ENCODE assay signal across 8 cellular contexts in the genomic region with DNA sequence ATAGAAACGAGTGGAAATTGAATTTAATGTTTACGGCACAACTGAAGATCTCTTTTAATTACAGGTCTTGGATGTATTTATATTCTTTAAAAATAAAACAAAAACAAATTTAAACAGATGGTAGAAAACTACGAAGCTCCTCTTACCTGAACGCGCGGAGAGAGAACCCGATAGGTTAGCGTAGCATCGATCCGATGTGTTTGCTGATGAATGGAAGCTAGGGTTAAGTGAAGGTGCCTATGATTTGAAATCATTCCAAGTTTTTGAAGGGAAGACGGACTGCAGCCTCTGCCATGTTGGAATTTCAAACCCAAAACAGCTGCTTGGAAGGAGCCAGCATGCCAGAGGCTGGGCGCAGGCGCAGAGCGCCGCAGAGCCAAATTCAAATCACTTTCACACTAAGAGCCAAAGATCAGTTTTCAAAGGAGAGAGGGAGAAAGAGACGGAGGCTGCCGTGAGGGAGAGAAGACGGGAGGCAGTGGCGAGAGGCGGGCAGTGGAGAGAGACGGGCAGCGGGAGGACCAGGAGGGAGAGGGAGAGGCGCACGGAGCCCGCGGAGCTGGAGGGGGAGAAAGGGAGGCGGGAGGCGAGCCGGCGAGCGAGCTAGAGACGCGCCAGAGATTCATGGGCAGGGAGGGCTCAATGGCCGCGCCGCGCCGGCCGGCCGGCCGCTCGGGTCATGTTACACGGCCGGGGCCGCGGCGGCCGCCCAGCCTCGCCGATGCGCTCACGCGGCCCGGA. TPM values are rescaled to one million over a fixed set of nuclear protein-coding genes. Genes with fewer than 3 reads are reported as not detected.
DNase-seq lines count a peak whose midpoint lies in the region; ATAC-seq and TF ChIP-seq lines count a peak whose summit lies in the region.

A gene with protein sequence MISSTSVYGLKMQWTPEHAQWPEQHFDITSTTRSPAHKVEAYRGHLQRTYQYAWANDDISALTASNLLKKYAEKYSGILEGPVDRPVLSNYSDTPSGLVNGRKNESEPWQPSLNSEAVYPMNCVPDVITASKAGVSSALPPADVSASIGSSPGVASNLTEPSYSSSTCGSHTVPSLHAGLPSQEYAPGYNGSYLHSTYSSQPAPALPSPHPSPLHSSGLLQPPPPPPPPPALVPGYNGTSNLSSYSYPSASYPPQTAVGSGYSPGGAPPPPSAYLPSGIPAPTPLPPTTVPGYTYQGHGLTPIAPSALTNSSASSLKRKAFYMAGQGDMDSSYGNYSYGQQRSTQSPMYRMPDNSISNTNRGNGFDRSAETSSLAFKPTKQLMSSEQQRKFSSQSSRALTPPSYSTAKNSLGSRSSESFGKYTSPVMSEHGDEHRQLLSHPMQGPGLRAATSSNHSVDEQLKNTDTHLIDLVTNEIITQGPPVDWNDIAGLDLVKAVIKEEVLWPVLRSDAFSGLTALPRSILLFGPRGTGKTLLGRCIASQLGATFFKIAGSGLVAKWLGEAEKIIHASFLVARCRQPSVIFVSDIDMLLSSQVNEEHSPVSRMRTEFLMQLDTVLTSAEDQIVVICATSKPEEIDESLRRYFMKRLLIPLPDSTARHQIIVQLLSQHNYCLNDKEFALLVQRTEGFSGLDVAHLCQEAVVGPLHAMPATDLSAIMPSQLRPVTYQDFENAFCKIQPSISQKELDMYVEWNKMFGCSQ (minus strand): TSS at position 317 of the 741 bp plus-strand sequence. CDS start 1,081 bp downstream, outside the sequence.

- ATAC-seq in Right ventricle myocardium superior (ENCODE audit: poor library complexity) (peak; percentile 90), omental fat pad (ENCODE audit: low FRiP score) (peak; percentile 83), GM18868 (IDR thresholded peaks at IDR 0.05; ENCODE audit: unreplicated experiment) (no peak)

- peak; percentile 31 for DNase-seq in DMS153 (lab: John Stamatoyannopoulos, UW)
- peak; percentile 50 for DNase-seq in NCI-H146 (lab: John Stamatoyannopoulos, UW)
- DNase-seq in Right ventricle myocardium superior = peak; percentile 89
- DNase-seq in omental fat pad (ENCODE audit: low spot score) = peak; percentile 35
- DNase-seq in NCI-H2107 (lab: John Stamatoyannopoulos, UW) = no peak
- DNase-seq in stimulated activated CD4-positive, alpha-beta T cell treated with anti-CD3 and anti-CD28 coated beads, Interleukin-4, amount 100 ng/mL, for 24 hours = no peak

- 0 to 3% (median 1%) methylated on average over 43 to 54 of the region's 54 CpGs for WGBS in adipose tissue, 3 donors

- TF ChIP-seq CTCF in omental fat pad (IDR thresholded peaks at IDR 0.05) = no peak

- peak within 1 kb of the TSS; percentile 65 for H3K27ac ChIP-seq in adipose tissue (ENCODE audit: low read depth, low read length)

- intact Hi-C loops in Right ventricle myocardium superior (cut with DNase I) = loop anchor here (5.0 to 10.0 kb wide), 3 partner anchors 131 to 389 kb away; no protein-coding TSS in a partner anchor

RNA-seq across cellular contexts. Expression of the gene that starts here (rescaled TPM):
- polyA plus RNA-seq in adipose tissue = 1 to 10 TPM; 1.1 to 1.7 (median 1.7) TPM
- total RNA-seq in Right ventricle myocardium superior = 13.5 TPM
- total RNA-seq in omental fat pad = 10 to 100 TPM in 2 of 4 donors, 1 to 10 TPM in 2; 8.2 to 13.1 (median 10.7) TPM

Comparison
In these comparisons a context has a peak if more than half of its experiments do, and no peak if none do; other contexts are left out.
1. DNase-seq: peak in DMS153 (single experiment), NCI-H146 (single experiment), Right ventricle myocardium superior (single experiment) and omental fat pad (single experiment); none in NCI-H2107 (single experiment) and stimulated activated CD4-positive, alpha-beta T cell treated with anti-CD3 and anti-CD28 coated beads, Interleukin-4, amount 100 ng/mL, for 24 hours (single experiment).